ENCODE assay signal across 7 cellular contexts in genomic region chr14:70655110-70655826, GRCh38. TPM values are rescaled to one million over a fixed set of nuclear protein-coding genes. Genes with fewer than 3 reads are reported as not detected.
DNase-seq lines count a peak whose midpoint lies in the region; ATAC-seq, FAIRE-seq and TF ChIP-seq lines count a peak whose summit lies in the region.

No MANE protein-coding gene starts in this region.

- no peak overlapping the region for H3K4me2 ChIP-seq in endothelial cell of umbilical vein (ENCODE audit: insufficient read depth, low read length)

- no TSS peak for BruUV-seq in endothelial cell of umbilical vein (replicated peaks; lab: Mats Ljungman, UMichigan)

- peaks cover 3% of the 10 kb centered on the region for H3K4me1 ChIP-seq in endothelial cell of umbilical vein (ENCODE audit: control insufficient read depth, extremely low read depth, insufficient read depth, low read length)

- no peaks in the 10 kb centered on the region for H4K20me1 ChIP-seq in endothelial cell of umbilical vein (replicated peaks; ENCODE audit: control insufficient read depth, extremely low read depth, insufficient read depth, low read length)

- POLR2A ChIA-PET in endothelial cell of umbilical vein (lab: Charles Lee) = interaction anchor here (0.7 kb wide), 1 partner anchor 374 kb away, joined by 5 read pairs; no protein-coding TSS in a partner anchor

- no peak overlapping the region for H3K4me3 ChIP-seq in endothelial cell of umbilical vein (replicated peaks in 1 of 3; ENCODE audit: insufficient read depth in 1 of 3, low read depth in 1 of 3, low read length in 3 of 3)

- dilution Hi-C loops in endothelial cell of umbilical vein (cut with MboI; ENCODE audit: extremely low pct_ligation_motif_present, low sequenced_read_pairs) = no loop called here

- CTCF ChIA-PET in endothelial cell of umbilical vein (lab: Charles Lee) = no interaction called here

- H3K79me2 ChIP-seq in endothelial cell of umbilical vein (ENCODE audit: control insufficient read depth, insufficient read depth, low read length) = no peaks in the 10 kb centered on the region

- no peak for TF ChIP-seq CTCF in endothelial cell of umbilical vein (IDR thresholded peaks at IDR 0.05; ENCODE audit: extremely low read depth in 1 of 2, insufficient read depth in 1 of 2, low read depth in 1 of 2, low read length in 2 of 2)

- intact Hi-C loops in endothelial cell of umbilical vein (cut with micrococcal nuclease) = no loop called here

- DNase-seq in endothelial cell of umbilical vein (ENCODE audit: low read depth, low spot score) (peak; percentile 1), NCI-H2029 (lab: John Stamatoyannopoulos, UW) (no peak), NCI-H1930 (lab: John Stamatoyannopoulos, UW) (no peak)
- peak; percentile 38 to 75 for DNase-seq in stimulated activated CD8-positive, alpha-beta memory T cell treated with anti-CD3 and anti-CD28 coated beads, Interleukin-7, amount 100 ng/mL, for 48 hours (ENCODE audit: extremely low read depth in 1 of 2, low read depth in 1 of 2)

- TF ChIP-seq POLR2A in endothelial cell of umbilical vein (IDR thresholded peaks at IDR 0.05; ENCODE audit: low read depth, low read length) = no peak

- H3K9me1 ChIP-seq in endothelial cell of umbilical vein (replicated peaks; ENCODE audit: control insufficient read depth, extremely low read depth, insufficient read depth, low read length) = no peaks in the 10 kb centered on the region

- H3K9ac ChIP-seq in endothelial cell of umbilical vein (replicated peaks; ENCODE audit: extremely low read depth, insufficient read depth, low read length) = no peak overlapping the region

- ATAC-seq in GM19351 (IDR thresholded peaks at IDR 0.05; ENCODE audit: unreplicated experiment) (peak; percentile 74), HG03342 (IDR thresholded peaks at IDR 0.05; ENCODE audit: unreplicated experiment) (peak; percentile 77)
- ATAC-seq in activated CD4-positive, CD25-positive, alpha-beta regulatory T cell treated with anti-CD3 and anti-CD28 coated beads, Interleukin-2, amount 50 U/mL, for 24 hours = peak; percentile 75 to 83

- peak overlapping the region; percentile 42 for H2AFZ ChIP-seq in endothelial cell of umbilical vein (ENCODE audit: low read depth, low read length)

- no peaks in the 10 kb centered on the region for H3K9me3 ChIP-seq in endothelial cell of umbilical vein (replicated peaks; ENCODE audit: control insufficient read depth, insufficient read depth, low read length)

- no peak for FAIRE-seq in endothelial cell of umbilical vein (lab: Jason Lieb, UNC)

- no peaks in the 10 kb centered on the region for H3K27me3 ChIP-seq in endothelial cell of umbilical vein (ENCODE audit: control insufficient read depth in 2 of 2, insufficient read depth in 2 of 2, low read length in 2 of 2)

- no peak overlapping the region for H3K27ac ChIP-seq in endothelial cell of umbilical vein (ENCODE audit: insufficient read depth, low read depth, low read length)

- no peaks in the 10 kb centered on the region for H3K36me3 ChIP-seq in endothelial cell of umbilical vein (ENCODE audit: control insufficient read depth in 2 of 2, extremely low read depth in 1 of 2, insufficient read depth in 2 of 2, low read length in 2 of 2)

TF ChIP-seq in endothelial cell of umbilical vein, 7 proteins besides CTCF, POLR2A, EP300 and RAD21:
- TF ChIP-seq MYC (IDR thresholded peaks at IDR 0.05; ENCODE audit: low read depth, low read length) (no peak), JUN (IDR thresholded peaks at IDR 0.05; ENCODE audit: borderline replicate concordance, insufficient read depth, insufficient read length, low read depth) (no peak), GATA2 (IDR thresholded peaks at IDR 0.05; ENCODE audit: insufficient read depth, insufficient read length, low read depth, low read length) (no peak), POLR2AphosphoS5 (IDR thresholded peaks at IDR 0.05; ENCODE audit: insufficient read depth, low read depth, low read length) (no peak), FOS (IDR thresholded peaks at IDR 0.05; ENCODE audit: borderline replicate concordance, insufficient read depth, low read length) (no peak), EZH2 (IDR thresholded peaks at IDR 0.05; ENCODE audit: borderline replicate concordance, low read depth, low read length, severe bottlenecking) (no peak), MAX (IDR thresholded peaks at IDR 0.05; ENCODE audit: insufficient read depth, insufficient read length) (no peak)

RNA-seq across cellular contexts. Expression of gene TTC9, which starts 13.6 kb away (rescaled TPM):
- 0.09 TPM in 1 of 2 replicates, not detected in the other for total RNA-seq in endothelial cell of umbilical vein
- polyA plus RNA-seq in endothelial cell of umbilical vein = 0.06 TPM in 2 replicates
- polyA plus RNA-seq in endothelial cell of umbilical vein (2011; cell fraction: cytosol; rRNA removed) = 0.05 and 0.07 TPM in 2 replicates
- 0.03 TPM in 1 of 2 replicates, not detected in the other for polyA plus RNA-seq in endothelial cell of umbilical vein (2011; cell fraction: nucleus; rRNA removed)
- polyA plus RNA-seq in endothelial cell of umbilical vein (2012) = 0.04 TPM in 1 of 2 replicates, not detected in the other
- polyA minus RNA-seq in endothelial cell of umbilical vein = 0.06 and 0.10 TPM in 2 replicates
- polyA minus RNA-seq in endothelial cell of umbilical vein (2011; cell fraction: cytosol; rRNA and poly(A)+ RNA removed) = 0.61 TPM
- polyA minus RNA-seq in endothelial cell of umbilical vein (2011; cell fraction: nucleus; rRNA and poly(A)+ RNA removed) = not detected in 2 replicates

RNA-seq across cellular contexts. Expression of gene MED6, which starts 54.8 kb away (rescaled TPM):
- 38.8 and 41.5 TPM in 2 replicates for total RNA-seq in endothelial cell of umbilical vein
- polyA plus RNA-seq in endothelial cell of umbilical vein = 19.2 and 22.8 TPM in 2 replicates
- 31.6 and 37.1 TPM in 2 replicates for polyA plus RNA-seq in endothelial cell of umbilical vein (2011; cell fraction: cytosol; rRNA removed)
- polyA plus RNA-seq in endothelial cell of umbilical vein (2011; cell fraction: nucleus; rRNA removed) = 34.3 and 43.9 TPM in 2 replicates
- polyA plus RNA-seq in endothelial cell of umbilical vein (2012) = 32.5 and 48.0 TPM in 2 replicates
- 28.7 and 36.4 TPM in 2 replicates for polyA minus RNA-seq in endothelial cell of umbilical vein
- 17.8 TPM for polyA minus RNA-seq in endothelial cell of umbilical vein (2011; cell fraction: cytosol; rRNA and poly(A)+ RNA removed)
- 69.2 and 100.0 TPM in 2 replicates for polyA minus RNA-seq in endothelial cell of umbilical vein (2011; cell fraction: nucleus; rRNA and poly(A)+ RNA removed)

Comparison
In these comparisons a context has a peak if more than half of its experiments do, and no peak if none do; other contexts are left out.
1. DNase-seq: peak in endothelial cell of umbilical vein (single experiment) and stimulated activated CD8-positive, alpha-beta memory T cell treated with anti-CD3 and anti-CD28 coated beads, Interleukin-7, amount 100 ng/mL, for 48 hours (2 of 2); none in NCI-H2029 (single experiment) and NCI-H1930 (0 of 2).
2. Peak in every context shown above with its lines, with median percentiles within 50 percentile points of each other: ATAC-seq.